26 cellular contexts compared by ENCODE assay signal in genomic region chr12:122230798-122231197, GRCh38. TPM values are rescaled to one million over a fixed set of nuclear protein-coding genes. Genes with fewer than 3 reads are reported as not detected.
"Had no signal": no experiment of that assay in that cellular context is flagged by ENCODE, and none has a peak within 500 bp of the region (broad histone marks: within the 10 kb centered on the region; RNA-seq: fewer than 3 reads in every experiment).

No MANE protein-coding gene starts in this region.

- H3K4me1 ChIP-seq: parathyroid adenoma had no signal

- ATAC-seq: naive thymus-derived CD8-positive, alpha-beta T cell; natural killer cell treated with Interleukin-12 subunit alpha and Interleukin-12 subunit beta and Interleukin-15 and Interleukin-18, amount 100 ng/mL, for 72 hours; psoas muscle; right cardiac atrium; right lobe of liver; stimulated activated effector memory CD8-positive, alpha-beta T cell treated with anti-CD3 and anti-CD28 coated beads, Interleukin-12 subunit alpha, Interleukin-12 subunit beta, amount 100 ng/mL, for 72 hours; stimulated activated naive B cell treated with anti-CD40 and anti-IgM and Interleukin-4, amounts not matched to agents 10 μg/mL and 1 μg/mL and 100 μg/mL, for 72 hours had no signal

- H3K4me3 ChIP-seq: ovary, psoas muscle, right lobe of liver, sigmoid colon, stomach, thoracic aorta, thyroid gland, tibial nerve, upper lobe of left lung, vagina had no signal

- H3K27me3 ChIP-seq: ovary, right lobe of liver, sigmoid colon, stomach, thyroid gland, tibial nerve, upper lobe of left lung, vagina had no signal

- DNase-seq: naive thymus-derived CD8-positive, alpha-beta T cell; nephron progenitor cell; occipital lobe; ovary; posterior cingulate gyrus; psoas muscle; right cardiac atrium; right lobe of liver; sigmoid colon; small intestine; stimulated activated CD4-positive, alpha-beta T cell treated with anti-CD3 and anti-CD28 coated beads, Interleukin-15, amount 100 ng/mL, for 24 hours; stimulated activated CD4-positive, alpha-beta T cell treated with anti-CD3 and anti-CD28 coated beads, Interleukin-2, amount 100 ng/mL, for 24 hours; stimulated activated CD4-positive, alpha-beta T cell treated with anti-CD3 and anti-CD28 coated beads, Interleukin-2, amount 100 ng/mL, for 48 hours; stimulated activated CD4-positive, alpha-beta T cell treated with anti-CD3 and anti-CD28 coated beads, Interleukin-4, amount 100 ng/mL, for 24 hours; stimulated activated naive B cell treated with anti-CD40 and anti-IgM and Interleukin-4, amounts not matched to agents 10 μg/mL and 1 μg/mL and 100 μg/mL, for 72 hours; stimulated activated naive CD4-positive, alpha-beta T cell treated with Interleukin-2 at 50 U/mL for 16 hours; stomach; thyroid gland; trophoblast cell; upper lobe of left lung had no signal

- H3K9ac ChIP-seq: parathyroid adenoma had no signal

- H3K27ac ChIP-seq: ovary, parathyroid adenoma, psoas muscle, right lobe of liver, sigmoid colon, stomach, thoracic aorta, thyroid gland, tibial nerve, upper lobe of left lung, vagina had no signal

- H3K79me2 ChIP-seq: parathyroid adenoma had no signal

- H3K36me3 ChIP-seq: ovary had no signal

RNA-seq across cellular contexts. Expression of gene LRRC43, which starts 47.9 kb away (rescaled TPM):
- polyA plus RNA-seq: naive thymus-derived CD8-positive, alpha-beta T cell; stomach had no signal

RNA-seq across cellular contexts. Expression of gene IL31, which starts 56.8 kb away (rescaled TPM):
- polyA plus RNA-seq: naive thymus-derived CD8-positive, alpha-beta T cell; ovary; psoas muscle; right cardiac atrium; sigmoid colon; small intestine; stomach had no signal
